ENCODE assay signal across 8 cellular contexts in the genomic region with DNA sequence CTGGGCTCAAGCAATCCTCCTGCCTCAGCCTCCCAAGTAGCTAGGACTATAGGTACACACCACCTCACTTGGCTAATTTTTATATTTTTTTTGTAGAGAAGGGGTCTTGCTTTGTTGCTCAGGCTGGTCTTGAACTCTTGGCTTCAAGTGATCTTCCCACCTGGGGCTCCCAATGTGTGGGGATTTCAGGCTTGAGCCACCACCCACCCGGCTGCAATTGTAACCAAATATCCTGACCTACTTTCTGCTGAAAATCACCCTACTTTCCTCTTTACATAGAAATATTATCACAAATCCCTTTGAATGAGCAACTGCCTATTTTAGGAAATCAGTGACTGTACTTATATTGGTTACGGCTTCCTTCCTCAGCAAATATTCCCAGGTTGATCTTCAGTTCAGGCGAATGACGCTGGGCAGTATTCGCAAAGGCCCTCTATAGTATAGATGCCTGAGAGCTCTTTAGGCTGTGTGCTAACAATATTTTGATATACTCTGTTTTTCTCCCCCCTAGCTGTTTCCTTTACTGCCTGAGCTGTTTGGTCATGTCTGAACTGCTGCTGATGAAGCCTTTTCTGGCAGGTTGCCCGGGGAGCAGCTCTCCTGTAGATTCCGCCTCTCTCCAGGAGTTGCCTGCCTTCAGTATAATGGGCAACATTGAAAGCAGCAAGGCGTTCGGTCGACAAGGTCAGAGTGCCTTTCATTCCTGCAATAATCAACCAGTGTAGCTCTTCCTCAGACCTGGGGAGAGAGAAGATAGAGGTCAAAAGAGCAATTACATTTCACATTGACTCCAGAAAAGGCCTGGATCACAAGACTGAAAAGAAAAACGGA. TPM values are rescaled to one million over a fixed set of nuclear protein-coding genes. Genes with fewer than 3 reads are reported as not detected.
DNase-seq lines count a peak whose midpoint lies in the region; ATAC-seq, FAIRE-seq and TF ChIP-seq lines count a peak whose summit lies in the region.

No MANE protein-coding gene starts in this region.

- H3K9ac ChIP-seq in endothelial cell of umbilical vein (replicated peaks; ENCODE audit: extremely low read depth, insufficient read depth, low read length): no peak overlapping the region

- TSS peak; percentile 36 for BruUV-seq in endothelial cell of umbilical vein (replicated peaks; lab: Mats Ljungman, UMichigan)

- POLR2A ChIA-PET in endothelial cell of umbilical vein (lab: Charles Lee): no interaction called here
- POLR2A ChIA-PET in activated CD8-positive, alpha-beta T cell treated with anti-CD3 and anti-CD28 coated beads, Interleukin-2, amount 10 ng/mL, durations not matched to agents 7 days and 5 days (lab: Charles Lee): no interaction called here

- peak; percentile 97 for FAIRE-seq in endothelial cell of umbilical vein (lab: Jason Lieb, UNC)

- no peaks in the 10 kb centered on the region for H3K9me3 ChIP-seq in endothelial cell of umbilical vein (replicated peaks; ENCODE audit: control insufficient read depth, insufficient read depth, low read length)

- H3K27ac ChIP-seq in GM23338 (ENCODE audit: low read depth): peak overlapping the region; percentile 74
- no peak overlapping the region for H3K27ac ChIP-seq in endothelial cell of umbilical vein (ENCODE audit: insufficient read depth, low read depth, low read length)

- H3K36me3 Mint-ChIP-seq in GM23338 (ENCODE audit: low read depth): no peaks in the 10 kb centered on the region
- H3K36me3 Mint-ChIP-seq in activated CD8-positive, alpha-beta T cell treated with anti-CD3 and anti-CD28 coated beads, Interleukin-2, amount 10 ng/mL, durations not matched to agents 7 days and 5 days (ENCODE audit: low read depth): no peaks in the 10 kb centered on the region
- H3K36me3 Mint-ChIP-seq in activated naive CD4-positive, alpha-beta T cell treated with anti-CD3 and anti-CD28 coated beads, Interleukin-2, amount 50 U/mL, for 72 hours: no peaks in the 10 kb centered on the region

- DNase-seq in GM23338 (ENCODE audit: low spot score) (peak; percentile 39), NCI-H526 treated with DMSO at 0.1 percent for 48 hours (lab: John Stamatoyannopoulos, UW) (peak; percentile 81), endothelial cell of umbilical vein (ENCODE audit: low read depth, low spot score) (peak; percentile 94), lung microvascular endothelial cell (ENCODE audit: low read depth in 2 of 2) (peak; percentile 79 to 82), putamen (ENCODE audit: low spot score) (no peak)
- no peak for DNase-seq in activated CD8-positive, alpha-beta T cell treated with anti-CD3 and anti-CD28 coated beads, Interleukin-2, amount 10 ng/mL, durations not matched to agents 7 days and 5 days
- no peak for DNase-seq in activated naive CD4-positive, alpha-beta T cell treated with anti-CD3 and anti-CD28 coated beads, Interleukin-2, amount 50 U/mL, for 72 hours (ENCODE audit: low spot score in 2 of 2)

- no peak overlapping the region for H3K27ac Mint-ChIP-seq in GM23338
- H3K27ac Mint-ChIP-seq in activated CD8-positive, alpha-beta T cell treated with anti-CD3 and anti-CD28 coated beads, Interleukin-2, amount 10 ng/mL, durations not matched to agents 7 days and 5 days: no peak overlapping the region
- H3K27ac Mint-ChIP-seq in activated naive CD4-positive, alpha-beta T cell treated with anti-CD3 and anti-CD28 coated beads, Interleukin-2, amount 50 U/mL, for 72 hours: no peak overlapping the region

- TF ChIP-seq CTCF in GM23338 (conservative IDR thresholded peaks at IDR 0.05; ENCODE audit: low read depth in 2 of 2) (no peak), endothelial cell of umbilical vein (IDR thresholded peaks at IDR 0.05; ENCODE audit: extremely low read depth in 1 of 2, insufficient read depth in 1 of 2, low read depth in 1 of 2, low read length in 2 of 2) (no peak)

- H4K20me1 ChIP-seq in GM23338 (replicated peaks; ENCODE audit: insufficient read depth): no peaks in the 10 kb centered on the region
- no peaks in the 10 kb centered on the region for H4K20me1 ChIP-seq in endothelial cell of umbilical vein (replicated peaks; ENCODE audit: control insufficient read depth, extremely low read depth, insufficient read depth, low read length)

- H3K4me2 ChIP-seq in GM23338: peak overlapping the region; percentile 9; the same call in 1 of the 2 replicates
- no peak overlapping the region for H3K4me2 ChIP-seq in endothelial cell of umbilical vein (ENCODE audit: insufficient read depth, low read length)

- ATAC-seq in GM23338: peak; percentile 98
- no peak for ATAC-seq in activated CD8-positive, alpha-beta T cell treated with anti-CD3 and anti-CD28 coated beads, Interleukin-2, amount 10 ng/mL, durations not matched to agents 7 days and 5 days
- no peak for ATAC-seq in HG03442 (IDR thresholded peaks at IDR 0.05; ENCODE audit: unreplicated experiment)
- ATAC-seq in activated naive CD4-positive, alpha-beta T cell treated with anti-CD3 and anti-CD28 coated beads, Interleukin-2, amount 50 U/mL, for 72 hours: no peak

- H3F3A ChIP-seq in GM23338 (replicated peaks; ENCODE audit: low read depth): 0 out of 2 replicates have a peak, but pooled peaks cover 7% of the 10 kb centered on the region

- no peaks in the 10 kb centered on the region for H3K79me2 ChIP-seq in GM23338 (replicated peaks; ENCODE audit: insufficient read depth)
- H3K79me2 ChIP-seq in endothelial cell of umbilical vein (ENCODE audit: control insufficient read depth, insufficient read depth, low read length): no peaks in the 10 kb centered on the region

- H3K9me2 ChIP-seq in GM23338 (ENCODE audit: insufficient read depth): peaks cover 5% of the 10 kb centered on the region; the same call in 1 of the 2 replicates

- H3K4me1 ChIP-seq in GM23338 (ENCODE audit: insufficient read depth) (peaks cover 14% of the 10 kb centered on the region), endothelial cell of umbilical vein (ENCODE audit: control insufficient read depth, extremely low read depth, insufficient read depth, low read length) (peaks cover 5% of the 10 kb centered on the region)

- no peak for TF ChIP-seq POLR2A in endothelial cell of umbilical vein (IDR thresholded peaks at IDR 0.05; ENCODE audit: low read depth, low read length)

- H3K9me3 Mint-ChIP-seq in GM23338: no peaks in the 10 kb centered on the region
- H3K9me3 Mint-ChIP-seq in activated CD8-positive, alpha-beta T cell treated with anti-CD3 and anti-CD28 coated beads, Interleukin-2, amount 10 ng/mL, durations not matched to agents 7 days and 5 days (ENCODE audit: insufficient read depth): no peaks in the 10 kb centered on the region
- H3K9me3 Mint-ChIP-seq in activated naive CD4-positive, alpha-beta T cell treated with anti-CD3 and anti-CD28 coated beads, Interleukin-2, amount 50 U/mL, for 72 hours: peaks cover 0 to 3% of the 10 kb centered on the region in 2 donors

- CTCF ChIA-PET in endothelial cell of umbilical vein (lab: Charles Lee): interaction anchor here (1.1 kb wide), 1 partner anchor 150 kb away, joined by 3 read pairs; no protein-coding TSS in a partner anchor
- CTCF ChIA-PET in activated CD8-positive, alpha-beta T cell treated with anti-CD3 and anti-CD28 coated beads, Interleukin-2, amount 10 ng/mL, durations not matched to agents 7 days and 5 days (lab: Charles Lee): no interaction called here

- H3K9me1 ChIP-seq in endothelial cell of umbilical vein (replicated peaks; ENCODE audit: control insufficient read depth, extremely low read depth, insufficient read depth, low read length): no peaks in the 10 kb centered on the region

- no peak overlapping the region for H3K4me3 Mint-ChIP-seq in GM23338
- no peak overlapping the region for H3K4me3 Mint-ChIP-seq in activated CD8-positive, alpha-beta T cell treated with anti-CD3 and anti-CD28 coated beads, Interleukin-2, amount 10 ng/mL, durations not matched to agents 7 days and 5 days

- intact Hi-C loops in endothelial cell of umbilical vein (cut with micrococcal nuclease): loop anchor here (1.0 kb wide), 4 partner anchors 58 to 604 kb away; no protein-coding TSS in a partner anchor

- H3K4me1 Mint-ChIP-seq in GM23338: peaks cover 19% of the 10 kb centered on the region
- no peaks in the 10 kb centered on the region for H3K4me1 Mint-ChIP-seq in activated CD8-positive, alpha-beta T cell treated with anti-CD3 and anti-CD28 coated beads, Interleukin-2, amount 10 ng/mL, durations not matched to agents 7 days and 5 days (ENCODE audit: low read depth)

- H3K36me3 ChIP-seq in GM23338 (ENCODE audit: insufficient read depth) (no peaks in the 10 kb centered on the region; the same call in 1 of the 2 replicates), endothelial cell of umbilical vein (ENCODE audit: control insufficient read depth in 2 of 2, extremely low read depth in 1 of 2, insufficient read depth in 2 of 2, low read length in 2 of 2) (no peaks in the 10 kb centered on the region)

- H3K27me3 Mint-ChIP-seq in GM23338 (ENCODE audit: insufficient read depth, low read depth, poor library complexity): peaks cover 6% of the 10 kb centered on the region
- H3K27me3 Mint-ChIP-seq in activated CD8-positive, alpha-beta T cell treated with anti-CD3 and anti-CD28 coated beads, Interleukin-2, amount 10 ng/mL, durations not matched to agents 7 days and 5 days (ENCODE audit: low read depth): no peaks in the 10 kb centered on the region

- H3K4me3 ChIP-seq in GM23338 (no peak overlapping the region), endothelial cell of umbilical vein (replicated peaks in 1 of 3; ENCODE audit: insufficient read depth in 1 of 3, low read depth in 1 of 3, low read length in 3 of 3) (no peak overlapping the region)

- H3K27me3 ChIP-seq in GM23338 (ENCODE audit: insufficient read depth) (no peaks in the 10 kb centered on the region), endothelial cell of umbilical vein (ENCODE audit: control insufficient read depth in 2 of 2, insufficient read depth in 2 of 2, low read length in 2 of 2) (no peaks in the 10 kb centered on the region)

- H2AFZ ChIP-seq in GM23338: peak overlapping the region; percentile 60
- no peak overlapping the region for H2AFZ ChIP-seq in endothelial cell of umbilical vein (ENCODE audit: low read depth, low read length)

- dilution Hi-C loops in endothelial cell of umbilical vein (cut with MboI; ENCODE audit: extremely low pct_ligation_motif_present, low sequenced_read_pairs): no loop called here

RNA-seq across cellular contexts. Expression of a gene that starts 59.8 kb away (rescaled TPM):
- 39.7 and 42.4 TPM in 2 replicates for total RNA-seq in GM23338 (2014; rRNA removed; shearing (Covaris generic))
- 20.0 and 20.5 TPM in 2 replicates for polyA plus RNA-seq in GM23338 (2016; fragmentation: Nextera tagmentation; extraction: Ambion mirVana)
- total RNA-seq in endothelial cell of umbilical vein: 29.8 and 33.6 TPM in 2 replicates
- 10.6 and 16.2 TPM in 2 replicates for polyA plus RNA-seq in endothelial cell of umbilical vein
- 14.6 and 15.8 TPM in 2 replicates for polyA plus RNA-seq in endothelial cell of umbilical vein (2011; cell fraction: cytosol; rRNA removed)
- 39.5 and 45.2 TPM in 2 replicates for polyA plus RNA-seq in endothelial cell of umbilical vein (2011; cell fraction: nucleus; rRNA removed)
- 14.6 and 21.7 TPM in 2 replicates for polyA plus RNA-seq in endothelial cell of umbilical vein (2012)
- polyA minus RNA-seq in endothelial cell of umbilical vein: 23.4 and 26.0 TPM in 2 replicates
- not detected for polyA minus RNA-seq in endothelial cell of umbilical vein (2011; cell fraction: cytosol; rRNA and poly(A)+ RNA removed)
- 63.4 and 70.7 TPM in 2 replicates for polyA minus RNA-seq in endothelial cell of umbilical vein (2011; cell fraction: nucleus; rRNA and poly(A)+ RNA removed)
- total RNA-seq in lung microvascular endothelial cell: 5.8 and 10.2 TPM in 2 replicates
- not detected for total RNA-seq in activated CD8-positive, alpha-beta T cell treated with anti-CD3 and anti-CD28 coated beads, Interleukin-2, amount 10 ng/mL, durations not matched to agents 7 days and 5 days
- total RNA-seq in activated naive CD4-positive, alpha-beta T cell treated with anti-CD3 and anti-CD28 coated beads, Interleukin-2, amount 50 U/mL, for 72 hours: not detected

Comparison
In these comparisons a context has a peak if more than half of its experiments do, and no peak if none do; other contexts are left out.
1. DNase-seq: peak in GM23338 (single experiment), NCI-H526 treated with DMSO at 0.1 percent for 48 hours (single experiment), endothelial cell of umbilical vein (single experiment) and lung microvascular endothelial cell (2 of 2); none in putamen (single experiment), activated CD8-positive, alpha-beta T cell treated with anti-CD3 and anti-CD28 coated beads, Interleukin-2, amount 10 ng/mL, durations not matched to agents 7 days and 5 days (single experiment) and activated naive CD4-positive, alpha-beta T cell treated with anti-CD3 and anti-CD28 coated beads, Interleukin-2, amount 50 U/mL, for 72 hours (0 of 2).